ENCODE assay signal across 14 cellular contexts in genomic region chr11:78340530-78340929, GRCh38.
A peak's percentile ranks its signal among the peaks of the same experiment; 100 is the strongest.
DNase-seq lines count a peak whose midpoint lies in the region; ATAC-seq and TF ChIP-seq lines count a peak whose summit lies in the region.
"Had no signal": no experiment of that assay in that cellular context is flagged by ENCODE, and none has a peak within 500 bp of the region (broad histone marks: within the 10 kb centered on the region; RNA-seq: fewer than 3 reads in every experiment).

No MANE protein-coding gene starts in this region.

- intact Hi-C loops in activated T-helper 1 cell treated with anti-CD3 and anti-CD28 coated beads, Interleukin-12 subunit alpha, Interleukin-12 subunit beta, Interleukin-2, Interleukin-4 antibody, amounts not matched to agents 30 ng/mL and 10 ng/mL and 1 ng/mL, durations not matched to agents 14 hours and 24 hours and 36 hours (cut with micrococcal nuclease): loop anchor here (1.0 to 5.0 kb wide), 4 partner anchors 10 to 113 kb away; partner anchors contain the start of gene GAB2
- intact Hi-C loops in prostate gland (cut with DNase I): no loop called here

- no peak overlapping the region for H3K4me2 ChIP-seq in H9 (ENCODE audit: insufficient read depth, insufficient read length, low read length)
- H3K4me2 ChIP-seq: KMS-11 had no signal

- H2BK15ac ChIP-seq in H9 (ENCODE audit: low read depth, low read length): no peak overlapping the region

- no peak overlapping the region for H4K8ac ChIP-seq in H9 (replicated peaks; ENCODE audit: insufficient read length, low read depth, low read length)

- TF ChIP-seq CTCF in endothelial cell (IDR thresholded peaks at IDR 0.05; ENCODE audit: unreplicated experiment): no peak
- no peak for TF ChIP-seq CTCF in prostate gland (IDR thresholded peaks at IDR 0.05)
- no peak for TF ChIP-seq CTCF in H9 (conservative IDR thresholded peaks at IDR 0.05)

- H3K9me3 Mint-ChIP-seq in activated naive CD8-positive, alpha-beta T cell treated with anti-CD3 and anti-CD28 coated beads, Interleukin-2, amount 10 ng/mL, durations not matched to agents 7 days and 5 days: peaks cover 8% of the 10 kb centered on the region
- no peaks in the 10 kb centered on the region for H3K9me3 Mint-ChIP-seq in activated naive CD8-positive, alpha-beta T cell treated with anti-CD3 and anti-CD28 coated beads for 36 hours
- H3K9me3 Mint-ChIP-seq in activated T-helper 1 cell treated with anti-CD3 and anti-CD28 coated beads, Interleukin-12 subunit alpha, Interleukin-12 subunit beta, Interleukin-2, Interleukin-4 antibody, amounts not matched to agents 30 ng/mL and 10 ng/mL and 1 ng/mL, durations not matched to agents 14 hours and 24 hours and 36 hours: peaks cover 13% of the 10 kb centered on the region
- H3K9me3 Mint-ChIP-seq in endothelial cell (ENCODE audit: unreplicated experiment): no peaks in the 10 kb centered on the region
- H3K9me3 Mint-ChIP-seq in H9: peaks cover 0 to 3% of the 10 kb centered on the region in 2 experiments; a peak in 3 of 5 replicates

- peaks cover 17% of the 10 kb centered on the region for H3K27me3 Mint-ChIP-seq in activated naive CD8-positive, alpha-beta T cell treated with anti-CD3 and anti-CD28 coated beads, Interleukin-2, amount 10 ng/mL, durations not matched to agents 7 days and 5 days
- no peaks in the 10 kb centered on the region for H3K27me3 Mint-ChIP-seq in activated naive CD8-positive, alpha-beta T cell treated with anti-CD3 and anti-CD28 coated beads for 36 hours
- H3K27me3 Mint-ChIP-seq in activated T-helper 1 cell treated with anti-CD3 and anti-CD28 coated beads, Interleukin-12 subunit alpha, Interleukin-12 subunit beta, Interleukin-2, Interleukin-4 antibody, amounts not matched to agents 30 ng/mL and 10 ng/mL and 1 ng/mL, durations not matched to agents 14 hours and 24 hours and 36 hours (ENCODE audit: insufficient read depth): peaks cover 2% of the 10 kb centered on the region
- H3K27me3 Mint-ChIP-seq in endothelial cell (ENCODE audit: unreplicated experiment) (no peaks in the 10 kb centered on the region), H9 (ENCODE audit: low read depth) (no peaks in the 10 kb centered on the region)

- H3K9me3 ChIP-seq in prostate gland: no peaks in the 10 kb centered on the region
- H3K9me3 ChIP-seq in H9 (ENCODE audit: control insufficient read depth, low read depth, low read length): no peaks in the 10 kb centered on the region

- H3K79me1 ChIP-seq in H9 (ENCODE audit: insufficient read depth, low read depth, low read length, poor library complexity, severe bottlenecking): no peaks in the 10 kb centered on the region

- ATAC-seq in activated naive CD8-positive, alpha-beta T cell treated with anti-CD3 and anti-CD28 coated beads, Interleukin-2, amount 10 ng/mL, durations not matched to agents 7 days and 5 days (ENCODE audit: low read depth): peak; percentile 10
- ATAC-seq: HepG2, PC-3 had no signal

- H4K20me1 ChIP-seq in H9 (ENCODE audit: control insufficient read depth, insufficient read depth, insufficient read length): no peaks in the 10 kb centered on the region

- peak overlapping the region; percentile 53 for H3K27ac Mint-ChIP-seq in activated naive CD8-positive, alpha-beta T cell treated with anti-CD3 and anti-CD28 coated beads, Interleukin-2, amount 10 ng/mL, durations not matched to agents 7 days and 5 days
- no peak overlapping the region for H3K27ac Mint-ChIP-seq in activated naive CD8-positive, alpha-beta T cell treated with anti-CD3 and anti-CD28 coated beads for 36 hours
- peak overlapping the region; percentile 94 for H3K27ac Mint-ChIP-seq in activated T-helper 1 cell treated with anti-CD3 and anti-CD28 coated beads, Interleukin-12 subunit alpha, Interleukin-12 subunit beta, Interleukin-2, Interleukin-4 antibody, amounts not matched to agents 30 ng/mL and 10 ng/mL and 1 ng/mL, durations not matched to agents 14 hours and 24 hours and 36 hours
- H3K27ac Mint-ChIP-seq in endothelial cell (ENCODE audit: unreplicated experiment) (peak overlapping the region; percentile 48), H9 (no peak overlapping the region)
- H3K27ac Mint-ChIP-seq: HFFc6 had no signal

- no peaks in the 10 kb centered on the region for H3K36me3 ChIP-seq in prostate gland

- no peak overlapping the region for H2BK120ac ChIP-seq in H9 (ENCODE audit: low read depth, low read length, poor library complexity, severe bottlenecking)

- POLR2A ChIA-PET in activated naive CD8-positive, alpha-beta T cell treated with anti-CD3 and anti-CD28 coated beads, Interleukin-2, amount 10 ng/mL, durations not matched to agents 7 days and 5 days (lab: Charles Lee): no interaction called here

- H3T11ph ChIP-seq in H9 (ENCODE audit: low read length): no peak overlapping the region

- no peak overlapping the region for H3K4ac ChIP-seq in H9 (ENCODE audit: low read depth, low read length)

- H3K36me3 Mint-ChIP-seq in activated naive CD8-positive, alpha-beta T cell treated with anti-CD3 and anti-CD28 coated beads, Interleukin-2, amount 10 ng/mL, durations not matched to agents 7 days and 5 days: peaks cover 20% of the 10 kb centered on the region
- no peaks in the 10 kb centered on the region for H3K36me3 Mint-ChIP-seq in activated naive CD8-positive, alpha-beta T cell treated with anti-CD3 and anti-CD28 coated beads for 36 hours
- H3K36me3 Mint-ChIP-seq in activated T-helper 1 cell treated with anti-CD3 and anti-CD28 coated beads, Interleukin-12 subunit alpha, Interleukin-12 subunit beta, Interleukin-2, Interleukin-4 antibody, amounts not matched to agents 30 ng/mL and 10 ng/mL and 1 ng/mL, durations not matched to agents 14 hours and 24 hours and 36 hours (ENCODE audit: low read depth): peaks cover 24% of the 10 kb centered on the region
- peaks cover 11% of the 10 kb centered on the region for H3K36me3 Mint-ChIP-seq in endothelial cell (ENCODE audit: low read depth, unreplicated experiment)
- peaks cover 0 to 4% (median 2%) of the 10 kb centered on the region in 3 experiments; a peak in 3 of 7 replicates for H3K36me3 Mint-ChIP-seq in H9 (ENCODE audit: insufficient read depth in 1 of 3, low read depth in 3 of 3)

- peak overlapping the region; percentile 49 for H3K4me3 Mint-ChIP-seq in activated naive CD8-positive, alpha-beta T cell treated with anti-CD3 and anti-CD28 coated beads, Interleukin-2, amount 10 ng/mL, durations not matched to agents 7 days and 5 days
- no peak overlapping the region for H3K4me3 Mint-ChIP-seq in activated naive CD8-positive, alpha-beta T cell treated with anti-CD3 and anti-CD28 coated beads for 36 hours
- H3K4me3 Mint-ChIP-seq in activated T-helper 1 cell treated with anti-CD3 and anti-CD28 coated beads, Interleukin-12 subunit alpha, Interleukin-12 subunit beta, Interleukin-2, Interleukin-4 antibody, amounts not matched to agents 30 ng/mL and 10 ng/mL and 1 ng/mL, durations not matched to agents 14 hours and 24 hours and 36 hours: peak overlapping the region; percentile 31
- H3K4me3 Mint-ChIP-seq in endothelial cell (ENCODE audit: unreplicated experiment) (peak overlapping the region; percentile 67), H9 (no peak overlapping the region)
- H3K4me3 Mint-ChIP-seq: HFFc6 had no signal

- no peak overlapping the region for H3K27ac ChIP-seq in prostate gland
- H3K27ac ChIP-seq in H9 (ENCODE audit: insufficient read length, low read depth, low read length): no peak overlapping the region
- H3K27ac ChIP-seq: KMS-11 had no signal

- no peak overlapping the region for H4K91ac ChIP-seq in H9 (ENCODE audit: insufficient read length, low read depth, low read length)

- no peaks in the 10 kb centered on the region for H3K27me3 ChIP-seq in prostate gland (replicated peaks; ENCODE audit: insufficient read depth)
- no peaks in the 10 kb centered on the region for H3K27me3 ChIP-seq in H9 (ENCODE audit: insufficient read depth, low read length)

- no peak overlapping the region for H3K14ac ChIP-seq in H9 (ENCODE audit: insufficient read depth, low read length)

- DNase-seq in activated naive CD8-positive, alpha-beta T cell treated with anti-CD3 and anti-CD28 coated beads, Interleukin-2, amount 10 ng/mL, durations not matched to agents 7 days and 5 days: no peak
- DNase-seq in activated naive CD8-positive, alpha-beta T cell treated with anti-CD3 and anti-CD28 coated beads for 36 hours: no peak
- DNase-seq in activated T-helper 1 cell treated with anti-CD3 and anti-CD28 coated beads, Interleukin-12 subunit alpha, Interleukin-12 subunit beta, Interleukin-2, Interleukin-4 antibody, amounts not matched to agents 30 ng/mL and 10 ng/mL and 1 ng/mL, durations not matched to agents 14 hours and 24 hours and 36 hours (ENCODE audit: low spot score): no peak
- DNase-seq in endothelial cell (ENCODE audit: low spot score) (no peak), prostate gland (ENCODE audit: low spot score) (no peak), H9 (no peak), UCSD-AML1 (lab: John Stamatoyannopoulos, UW; ENCODE audit: unreplicated experiment) (no peak)
- DNase-seq: HFFc6, NCI-H1048, NCI-H1436 treated with DMSO at 0.1 percent for 48 hours, NCI-H2029 treated with DMSO at 0.1 percent for 48 hours, PC-3 had no signal

- H2BK20ac ChIP-seq in H9 (ENCODE audit: low read depth, low read length, poor library complexity, severe bottlenecking): no peak overlapping the region

- WGBS in prostate gland: 88% methylated on average over 2 of the region's 2 CpGs
- WGBS in H9 (ENCODE audit: extremely low coverage, insufficient read length, low lambda C conversion rate): no CpG with 5 or more reads among the region's 2 CpGs

- no peak overlapping the region for H3K4me3 ChIP-seq in prostate gland

- H4K5ac ChIP-seq in H9 (ENCODE audit: insufficient read length, low read depth, low read length): no peak overlapping the region

- H3K23me2 ChIP-seq in H9 (ENCODE audit: insufficient read length, low read depth, low read length, poor library complexity, severe bottlenecking): no peaks in the 10 kb centered on the region

- H3K23ac ChIP-seq in H9 (ENCODE audit: insufficient read length, low read depth, low read length): no peak overlapping the region

- H2AK5ac ChIP-seq in H9 (ENCODE audit: insufficient read length, low read length): no peak overlapping the region

- no peak overlapping the region for H3K9ac ChIP-seq in H9 (ENCODE audit: extremely low read depth, insufficient read length, low read length)
- H3K9ac ChIP-seq: KMS-11 had no signal

- TF ChIP-seq POLR2A in prostate gland (IDR thresholded peaks at IDR 0.05): no peak

- H3K4me1 ChIP-seq in prostate gland (replicated peaks): no peaks in the 10 kb centered on the region
- no peaks in the 10 kb centered on the region for H3K4me1 ChIP-seq in H9 (ENCODE audit: insufficient read depth, low read length)

- H3K79me2 ChIP-seq in H9 (ENCODE audit: insufficient read depth, low read length): no peaks in the 10 kb centered on the region

- no peak overlapping the region for H2BK5ac ChIP-seq in H9 (ENCODE audit: insufficient read length, low read length)

- no peak overlapping the region for H2BK12ac ChIP-seq in H9 (ENCODE audit: insufficient read length, low read depth, low read length)

- no peak overlapping the region for H2AFZ ChIP-seq in H9 (ENCODE audit: low read length)

- no peak overlapping the region for H3K18ac ChIP-seq in H9 (ENCODE audit: insufficient read length, low read depth, low read length)

- H3K56ac ChIP-seq in H9 (ENCODE audit: insufficient read length, low read depth, low read length): no peak overlapping the region

- peaks cover 22% of the 10 kb centered on the region for H3K4me1 Mint-ChIP-seq in activated naive CD8-positive, alpha-beta T cell treated with anti-CD3 and anti-CD28 coated beads, Interleukin-2, amount 10 ng/mL, durations not matched to agents 7 days and 5 days
- H3K4me1 Mint-ChIP-seq in activated naive CD8-positive, alpha-beta T cell treated with anti-CD3 and anti-CD28 coated beads for 36 hours: peaks cover 9% of the 10 kb centered on the region
- peaks cover 79% of the 10 kb centered on the region for H3K4me1 Mint-ChIP-seq in activated T-helper 1 cell treated with anti-CD3 and anti-CD28 coated beads, Interleukin-12 subunit alpha, Interleukin-12 subunit beta, Interleukin-2, Interleukin-4 antibody, amounts not matched to agents 30 ng/mL and 10 ng/mL and 1 ng/mL, durations not matched to agents 14 hours and 24 hours and 36 hours (ENCODE audit: low read depth)
- peaks cover 41% of the 10 kb centered on the region for H3K4me1 Mint-ChIP-seq in endothelial cell (ENCODE audit: unreplicated experiment)
- H3K4me1 Mint-ChIP-seq in H9: no peaks in the 10 kb centered on the region

Comparison
In these comparisons a context has a peak if more than half of its experiments do, and no peak if none do; other contexts are left out.
1. H3K27ac Mint-ChIP-seq: peak in activated naive CD8-positive, alpha-beta T cell treated with anti-CD3 and anti-CD28 coated beads, Interleukin-2, amount 10 ng/mL, durations not matched to agents 7 days and 5 days (single experiment), activated T-helper 1 cell treated with anti-CD3 and anti-CD28 coated beads, Interleukin-12 subunit alpha, Interleukin-12 subunit beta, Interleukin-2, Interleukin-4 antibody, amounts not matched to agents 30 ng/mL and 10 ng/mL and 1 ng/mL, durations not matched to agents 14 hours and 24 hours and 36 hours (single experiment) and endothelial cell (single experiment); none in activated naive CD8-positive, alpha-beta T cell treated with anti-CD3 and anti-CD28 coated beads for 36 hours (single experiment) and H9 (0 of 3).
2. H3K4me3 Mint-ChIP-seq: peak in activated naive CD8-positive, alpha-beta T cell treated with anti-CD3 and anti-CD28 coated beads, Interleukin-2, amount 10 ng/mL, durations not matched to agents 7 days and 5 days (single experiment), activated T-helper 1 cell treated with anti-CD3 and anti-CD28 coated beads, Interleukin-12 subunit alpha, Interleukin-12 subunit beta, Interleukin-2, Interleukin-4 antibody, amounts not matched to agents 30 ng/mL and 10 ng/mL and 1 ng/mL, durations not matched to agents 14 hours and 24 hours and 36 hours (single experiment) and endothelial cell (single experiment); none in activated naive CD8-positive, alpha-beta T cell treated with anti-CD3 and anti-CD28 coated beads for 36 hours (single experiment) and H9 (0 of 2).